ENCODE assay signal across 8 cellular contexts in genomic region chr11:95789506-95790122, GRCh38. TPM values are rescaled to one million over a fixed set of nuclear protein-coding genes. Genes with fewer than 3 reads are reported as not detected.
DNase-seq lines count a peak whose midpoint lies in the region; ATAC-seq, FAIRE-seq and TF ChIP-seq lines count a peak whose summit lies in the region.

Gene FAM76B, minus strand, starts transcription at chr11:95789782. Its CDS starts 304 bp downstream, at chr11:95789478.

- ATAC-seq in GM19397 (IDR thresholded peaks at IDR 0.05; ENCODE audit: unreplicated experiment) (peak; percentile 73), HG03571 (IDR thresholded peaks at IDR 0.05; ENCODE audit: unreplicated experiment) (peak; percentile 70), HepG2 (peak; percentile 84)

- peaks cover 27% of the 10 kb centered on the region for H3K4me1 Mint-ChIP-seq in CD14-positive monocyte

- POLR2A ChIA-PET in HepG2 (lab: Yijun Ruan, JAX): interaction anchor here (0.8 to 3.3 kb wide), 9 partner anchors 10 to 816 kb away, joined by 3 to 35 read pairs (median 5); partner anchors contain the start of genes CCDC82, CWC15, ENDOD1 and JRKL

- H3K9me3 ChIP-seq in HepG2 (ENCODE audit: low read length): no peaks in the 10 kb centered on the region

- H3K9me3 Mint-ChIP-seq in CD14-positive monocyte: peaks cover 0 to 1% (median 0%) of the 10 kb centered on the region in 7 donors

- H3K36me3 Mint-ChIP-seq in CD14-positive monocyte: peaks cover 26 to 28% of the 10 kb centered on the region in 2 donors

- peak within 1 kb of the TSS; percentile 98 for H3K27ac ChIP-seq in HepG2 (ENCODE audit: extremely low read length, insufficient read depth, low read length)

- no peak for TF ChIP-seq CTCF in CD14-positive monocyte (IDR thresholded peaks at IDR 0.05)
- TF ChIP-seq CTCF in HepG2 (CRISPR knock-in tag; IDR thresholded peaks at IDR 0.05): no peak; the same call in 1 of the 2 replicates

- H3K4me3 ChIP-seq in HepG2 (replicated peaks in 1 of 3; ENCODE audit: insufficient read depth in 1 of 3, low read depth in 2 of 3, low read length in 3 of 3): peak within 1 kb of the TSS; percentile 87 to 98 (median 97)

- peak; percentile 67 to 72; a peak in 3 of 4 replicates for TF ChIP-seq POLR2A in HepG2 (IDR thresholded peaks at IDR 0.05; ENCODE audit: insufficient read depth in 1 of 2, low read depth in 2 of 2, low read length in 2 of 2)

- TF ChIP-seq RAD21 in HepG2 (CRISPR knock-in tag; IDR thresholded peaks at IDR 0.05): peak; percentile 27; the same call in 1 of the 2 replicates

- peak within 1 kb of the TSS; percentile 82 for H2AFZ ChIP-seq in HepG2 (ENCODE audit: low read length)

- H3K9ac ChIP-seq in HepG2 (ENCODE audit: insufficient read depth, low read depth, low read length): peak within 1 kb of the TSS; percentile 97

- peak; percentile 94 for FAIRE-seq in HepG2 (lab: Jason Lieb, UNC)

- H4K20me1 ChIP-seq in HepG2 (ENCODE audit: insufficient read depth, low read length): no peaks in the 10 kb centered on the region; the same call in 1 of the 2 replicates

- intact Hi-C loops in CD14-positive monocyte (cut with micrococcal nuclease): loop anchor here (2.0 to 10.0 kb wide), 3 partner anchors 555 to 817 kb away; partner anchors contain the start of genes CWC15 (in 2 of the 2), KDM4D (in 2 of the 2), JRKL (in 1 of the 2) and SESN3 (in 1 of the 2)
- intact Hi-C loops in HepG2 (cut with micrococcal nuclease; ENCODE audit: unreplicated experiment): loop anchor here (1.0 to 2.0 kb wide), 3 partner anchors 559 to 721 kb away; partner anchors contain the start of genes CCDC82 and SESN3

- DNase-seq in CD14-positive monocyte (ENCODE audit: low spot score) (peak; percentile 97), NCI-H82 (lab: John Stamatoyannopoulos, UW) (peak; percentile 99), dermis blood vessel endothelial cell (peak; percentile 99), HepG2 (ENCODE audit: low spot score) (peak; percentile 98)
- peak; percentile 93 to 96 for DNase-seq in activated CD4-positive, alpha-beta T cell treated with anti-CD3 and anti-CD28 coated beads, Interleukin-2, amount 50 U/mL, for 48 hours
- peak; percentile 91 for DNase-seq in stimulated activated CD4-positive, alpha-beta T cell treated with anti-CD3 and anti-CD28 coated beads, Interleukin-4, amount 100 ng/mL, for 1 hour

- BruUV-seq in HepG2 (replicated peaks; lab: Mats Ljungman, UMichigan): TSS peak; percentile 46

- TF ChIP-seq EP300 in HepG2 (IDR thresholded peaks at IDR 0.05; ENCODE audit: low read depth in 2 of 2, low read length in 2 of 2): peak in 1 of 2 experiments; percentile 62; a peak in 2 of 4 replicates
- TF ChIP-seq EP300 in HepG2 (CRISPR knock-in tag; IDR thresholded peaks at IDR 0.05; ENCODE audit: borderline replicate concordance): peak; percentile 68

- no peaks in the 10 kb centered on the region; a peak in 1 of 5 replicates for H3K27me3 ChIP-seq in HepG2 (ENCODE audit: control insufficient read depth in 1 of 2, insufficient read depth in 2 of 2, low read length in 2 of 2)

- CTCF ChIA-PET in HepG2 (lab: Yijun Ruan, JAX; ENCODE audit: low intra/inter-chr PET ratio, low total read pairs): no interaction called here

- H3K4me3 Mint-ChIP-seq in CD14-positive monocyte: peak within 1 kb of the TSS; percentile 99

- under 1% methylated on average over 18 of the region's 62 CpGs for whole genome bisulfite sequencing in HepG2 (ENCODE audit: low lambda C conversion rate)

- in situ Hi-C loops in HepG2 (cut with HindIII; ENCODE audit: extremely low pct_ligation_motif_present, low pct_unique_long_range_greater_than_20kb): no loop called here

- H3K27me3 Mint-ChIP-seq in CD14-positive monocyte (ENCODE audit: low read depth in 3 of 3): no peaks in the 10 kb centered on the region

- peaks cover 5 to 10% of the 10 kb centered on the region in 2 experiments for H3K36me3 ChIP-seq in HepG2 (replicated peaks in 1 of 2; ENCODE audit: control insufficient read depth in 1 of 2, insufficient read depth in 2 of 2, low read length in 2 of 2)

- H3K4me2 ChIP-seq in HepG2 (ENCODE audit: low read depth, low read length): peak within 1 kb of the TSS; percentile 89

- peaks cover 47% of the 10 kb centered on the region for H3K4me1 ChIP-seq in HepG2 (ENCODE audit: insufficient read depth, low read length)

- peak within 1 kb of the TSS; percentile 100 for H3K27ac Mint-ChIP-seq in CD14-positive monocyte

- peaks cover 53% of the 10 kb centered on the region for H3K79me2 ChIP-seq in HepG2 (ENCODE audit: insufficient read depth, low read length)

TF ChIP-seq in HepG2, 621 proteins besides CTCF, POLR2A, EP300 and RAD21 (continues in another document):
- peak; percentile 91 for TF ChIP-seq ZC3H13 (CRISPR knock-in tag; IDR thresholded peaks at IDR 0.05)
- peak; percentile 93 for TF ChIP-seq ARHGAP35 (CRISPR knock-in tag; IDR thresholded peaks at IDR 0.05; ENCODE audit: borderline replicate concordance)
- peak; percentile 97 for TF ChIP-seq SPEN (CRISPR knock-in tag; IDR thresholded peaks at IDR 0.05; ENCODE audit: low read depth)
- TF ChIP-seq RORA (CRISPR knock-in tag; IDR thresholded peaks at IDR 0.05): no peak
- peak; percentile 61; the same call in 1 of the 2 replicates for TF ChIP-seq REPIN1 (CRISPR knock-in tag; IDR thresholded peaks at IDR 0.05; ENCODE audit: borderline replicate concordance, low read depth)
- TF ChIP-seq FOSL1 (CRISPR knock-in tag; IDR thresholded peaks at IDR 0.05; ENCODE audit: borderline replicate concordance): no peak
- peak; percentile 88 for TF ChIP-seq TGIF2 (CRISPR knock-in tag; IDR thresholded peaks at IDR 0.05)
- TF ChIP-seq JARID2 (CRISPR knock-in tag; IDR thresholded peaks at IDR 0.05; ENCODE audit: insufficient replicate concordance): no peak
- TF ChIP-seq MAF1 (CRISPR knock-in tag; IDR thresholded peaks at IDR 0.05; ENCODE audit: borderline replicate concordance): no peak
- no peak for TF ChIP-seq SMARCE1 (IDR thresholded peaks at IDR 0.05; ENCODE audit: borderline replicate concordance)
- peak; percentile 89 for TF ChIP-seq IRF2 (CRISPR knock-in tag; IDR thresholded peaks at IDR 0.05)
- peak; percentile 74 for TF ChIP-seq FOXC1 (CRISPR knock-in tag; IDR thresholded peaks at IDR 0.05; ENCODE audit: borderline replicate concordance)
- TF ChIP-seq ZNF432 (CRISPR knock-in tag; IDR thresholded peaks at IDR 0.05; ENCODE audit: borderline replicate concordance): no peak
- TF ChIP-seq ZNF75D (CRISPR knock-in tag; IDR thresholded peaks at IDR 0.05; ENCODE audit: borderline replicate concordance): no peak
- TF ChIP-seq ZBTB2 (CRISPR knock-in tag; IDR thresholded peaks at IDR 0.05; ENCODE audit: low read depth): peak; percentile 95
- TF ChIP-seq RBM22 (optimal IDR thresholded peaks at IDR 0.05; ENCODE audit: low read length): no peak
- no peak; the same call in 1 of the 2 replicates for TF ChIP-seq ZNF747 (CRISPR knock-in tag; IDR thresholded peaks at IDR 0.05; ENCODE audit: borderline replicate concordance)
- TF ChIP-seq GABPA (IDR thresholded peaks at IDR 0.05; ENCODE audit: low read depth, low read length): peak; percentile 89
- peak; percentile 89 for TF ChIP-seq GABPA (CRISPR knock-in tag; IDR thresholded peaks at IDR 0.05; ENCODE audit: low read depth)
- no peak for TF ChIP-seq SOX13 (IDR thresholded peaks at IDR 0.05)
- peak in 1 of 2 experiments; percentile 64; a peak in 1 of 4 replicates for TF ChIP-seq SOX13 (CRISPR knock-in tag; conservative IDR thresholded peaks at IDR 0.05 in 1 of 2, IDR thresholded peaks at IDR 0.05 in 1 of 2)
- TF ChIP-seq ZNF101 (CRISPR knock-in tag; IDR thresholded peaks at IDR 0.05; ENCODE audit: borderline replicate concordance, low read depth): no peak
- TF ChIP-seq ZNF83 (CRISPR knock-in tag; IDR thresholded peaks at IDR 0.05; ENCODE audit: borderline replicate concordance): no peak
- TF ChIP-seq MATR3 (CRISPR knock-in tag; IDR thresholded peaks at IDR 0.05): no peak

RNA-seq across cellular contexts. Expression of gene FAM76B, which starts in this region (rescaled TPM):
- polyA plus RNA-seq in CD14-positive monocyte (1 to 10 TPM; 7.8 to 8.2 TPM), HepG2 (2011; rRNA removed) (18.6 and 20.2 TPM in 2 replicates)
- total RNA-seq in dermis blood vessel endothelial cell (30.6 and 39.0 TPM in 2 replicates), HepG2 (2016; rRNA removed; fragmentation: Illumina TruSeq; extraction: Trizol) (21.7 and 24.2 TPM in 2 replicates)
- 4.1 and 6.2 TPM in 2 replicates for total RNA-seq in HepG2 (2016; cell fraction: cytosol; rRNA removed; fragmentation: Illumina TruSeq; extraction: Trizol; ENCODE audit: low read depth)
- total RNA-seq in HepG2 (2016; cell fraction: insoluble cytoplasmic fraction; rRNA removed; fragmentation: Illumina TruSeq; extraction: Trizol): 15.2 and 24.9 TPM in 2 replicates
- 9.1 TPM in 2 replicates for total RNA-seq in HepG2 (2016; cell fraction: membrane; rRNA removed; fragmentation: Illumina TruSeq; extraction: Trizol)
- total RNA-seq in HepG2 (2016; cell fraction: nucleus; rRNA removed; fragmentation: Illumina TruSeq; extraction: Trizol): 49.9 TPM in 2 replicates
- polyA plus RNA-seq in HepG2 (2011; cell fraction: cytosol; rRNA removed): 4.3 and 6.4 TPM in 2 replicates
- 49.1 and 51.0 TPM in 2 replicates for polyA plus RNA-seq in HepG2 (2011; cell fraction: nucleus; rRNA removed)
- polyA plus RNA-seq in HepG2 (2012): 12.3 and 18.0 TPM in 2 replicates
- polyA plus RNA-seq in HepG2 (2016; cell fraction: cytosol; fragmentation: Illumina TruSeq; extraction: Trizol; ENCODE audit: low read depth): 1.9 and 2.3 TPM in 2 replicates
- polyA plus RNA-seq in HepG2 (2016; cell fraction: insoluble cytoplasmic fraction; fragmentation: Illumina TruSeq; extraction: Trizol; ENCODE audit: low read depth): 12.4 and 15.7 TPM in 2 replicates
- polyA plus RNA-seq in HepG2 (2016; cell fraction: membrane; fragmentation: Illumina TruSeq; extraction: Trizol; ENCODE audit: low read depth): 4.7 and 7.0 TPM in 2 replicates
- 62.3 and 70.8 TPM in 2 replicates for polyA plus RNA-seq in HepG2 (2016; cell fraction: nucleus; fragmentation: Illumina TruSeq; extraction: Trizol; ENCODE audit: insufficient read depth, low read depth)
- 5.3 and 9.7 TPM in 2 replicates for polyA minus RNA-seq in HepG2 (2011; rRNA and poly(A)+ RNA removed; ENCODE audit: low replicate concordance)
- 8.6 and 9.7 TPM in 2 replicates for polyA minus RNA-seq in HepG2 (2011; cell fraction: cytosol; rRNA and poly(A)+ RNA removed)
- polyA minus RNA-seq in HepG2 (2011; cell fraction: nucleus; rRNA and poly(A)+ RNA removed): 79.7 and 93.4 TPM in 2 replicates

Comparison
In these comparisons a context has a peak if more than half of its experiments do, and no peak if none do; other contexts are left out.
1. Peak in every context shown above with its lines: DNase-seq, ATAC-seq, H3K4me3 ChIP-seq and H3K27ac ChIP-seq.